In genomic region chr22:26981520-26981919, GRCh38 we compare ENCODE assay signal across 22 cellular contexts.
"Had no signal": no experiment of that assay in that cellular context is flagged by ENCODE, and none has a peak within 500 bp of the region (broad histone marks: within the 10 kb centered on the region; RNA-seq: fewer than 3 reads in every experiment).

No MANE protein-coding gene starts in this region.

- H3K9me3 Mint-ChIP-seq: activated T-helper 1 cell treated with anti-CD3 and anti-CD28 coated beads, Interleukin-12 subunit alpha, Interleukin-12 subunit beta, Interleukin-2, Interleukin-4 antibody, amounts not matched to agents 30 ng/mL and 10 ng/mL and 1 ng/mL, durations not matched to agents 14 hours and 24 hours and 36 hours; endodermal cell; stimulated activated memory B cell treated with anti-CD40 and anti-IgM and Interleukin-4, amounts not matched to agents 10 μg/mL and 1 μg/mL and 100 μg/mL, for 72 hours had no signal

- H3K9me3 ChIP-seq: gastrocnemius medialis, mucosa of descending colon, thyroid gland had no signal

- H3K4me3 ChIP-seq: dorsolateral prefrontal cortex, gastrocnemius medialis, heart right ventricle, mucosa of descending colon, spleen, thyroid gland had no signal

- DNase-seq: activated CD4-positive, alpha-beta T cell treated with anti-CD3 and anti-CD28 coated beads for 36 hours; activated CD4-positive, alpha-beta T cell treated with anti-CD3 and anti-CD28 coated beads, Interleukin-2, amount 50 U/mL, for 48 hours; activated gamma-delta T cell treated with Interleukin-2 at 50 U/mL for 16 hours; activated T-cell treated with anti-CD3 and anti-CD28 coated beads for 4 hours; caudate nucleus; dorsolateral prefrontal cortex; endodermal cell; gastrocnemius medialis; heart right ventricle; immature natural killer cell; mucosa of descending colon; naive thymus-derived CD4-positive, alpha-beta T cell; spleen; stimulated activated CD4-positive, alpha-beta T cell treated with anti-CD3 and anti-CD28 coated beads, Interleukin-4, amount 100 ng/mL, for 4 hours; thyroid gland had no signal

- H3K9ac ChIP-seq: parathyroid adenoma had no signal

- H3K27ac ChIP-seq: dorsolateral prefrontal cortex, epithelial cell of prostate, gastrocnemius medialis, heart right ventricle, parathyroid adenoma, spleen, thyroid gland had no signal

- H3K27me3 ChIP-seq: thyroid gland had no signal

- H3K4me1 Mint-ChIP-seq: activated CD4-positive, alpha-beta T cell treated with anti-CD3 and anti-CD28 coated beads for 36 hours; endodermal cell; immature natural killer cell; memory B cell; naive thymus-derived CD4-positive, alpha-beta T cell; stimulated activated memory B cell treated with anti-CD40 and anti-IgM and Interleukin-4, amounts not matched to agents 10 μg/mL and 1 μg/mL and 100 μg/mL, for 72 hours; WTC11 had no signal

- H3K36me3 Mint-ChIP-seq: immature natural killer cell; stimulated activated memory B cell treated with anti-CD40 and anti-IgM and Interleukin-4, amounts not matched to agents 10 μg/mL and 1 μg/mL and 100 μg/mL, for 72 hours; WTC11 had no signal

- H3K4me3 Mint-ChIP-seq: activated CD4-positive, alpha-beta T cell treated with anti-CD3 and anti-CD28 coated beads for 36 hours; activated naive CD8-positive, alpha-beta T cell; activated T-helper 1 cell treated with anti-CD3 and anti-CD28 coated beads, Interleukin-12 subunit alpha, Interleukin-12 subunit beta, Interleukin-2, Interleukin-4 antibody, amounts not matched to agents 30 ng/mL and 10 ng/mL and 1 ng/mL, durations not matched to agents 14 hours and 24 hours and 36 hours; endodermal cell; immature natural killer cell; memory B cell; naive thymus-derived CD4-positive, alpha-beta T cell; stimulated activated memory B cell treated with anti-CD40 and anti-IgM and Interleukin-4, amounts not matched to agents 10 μg/mL and 1 μg/mL and 100 μg/mL, for 72 hours; WTC11 had no signal

- H3K4me1 ChIP-seq: gastrocnemius medialis, parathyroid adenoma, spleen, thyroid gland had no signal

- H3K27ac Mint-ChIP-seq: activated CD4-positive, alpha-beta T cell treated with anti-CD3 and anti-CD28 coated beads for 36 hours; activated naive CD8-positive, alpha-beta T cell; activated T-helper 1 cell treated with anti-CD3 and anti-CD28 coated beads, Interleukin-12 subunit alpha, Interleukin-12 subunit beta, Interleukin-2, Interleukin-4 antibody, amounts not matched to agents 30 ng/mL and 10 ng/mL and 1 ng/mL, durations not matched to agents 14 hours and 24 hours and 36 hours; endodermal cell; immature natural killer cell; memory B cell; naive thymus-derived CD4-positive, alpha-beta T cell; stimulated activated memory B cell treated with anti-CD40 and anti-IgM and Interleukin-4, amounts not matched to agents 10 μg/mL and 1 μg/mL and 100 μg/mL, for 72 hours; WTC11 had no signal

- ATAC-seq: activated CD4-positive, alpha-beta T cell treated with anti-CD3 and anti-CD28 coated beads for 36 hours; gastrocnemius medialis; heart right ventricle; mucosa of descending colon; naive thymus-derived CD4-positive, alpha-beta T cell; stimulated activated memory B cell treated with anti-CD40 and anti-IgM and Interleukin-4, amounts not matched to agents 10 μg/mL and 1 μg/mL and 100 μg/mL, for 72 hours; WTC11 had no signal

- H3K36me3 ChIP-seq: gastrocnemius medialis, heart right ventricle, spleen, thyroid gland had no signal
